Comparison of ENCODE assay signal across 8 cellular contexts in genomic region chr1:78143152-78143551, GRCh38.
DNase-seq lines count a peak whose midpoint lies in the region; ATAC-seq and TF ChIP-seq lines count a peak whose summit lies in the region.

No MANE protein-coding gene starts in this region.

- peak overlapping the region; percentile 86 for H2AFZ ChIP-seq in Loucy (ENCODE audit: low read length)

- H3F3A ChIP-seq in Loucy (ENCODE audit: low read depth): no peaks in the 10 kb centered on the region

- peak overlapping the region; percentile 64 to 95 (median 85) for H3K4me3 Mint-ChIP-seq in immature natural killer cell

- peak overlapping the region; percentile 46 for H3K4me3 ChIP-seq in Loucy (ENCODE audit: low read length, poor library complexity, severe bottlenecking)

- peak overlapping the region; percentile 50 for H3K4me2 ChIP-seq in Loucy (ENCODE audit: low read depth, low read length, poor library complexity, severe bottlenecking)

- no peaks in the 10 kb centered on the region for H3K36me3 Mint-ChIP-seq in immature natural killer cell

- no peaks in the 10 kb centered on the region for H3K36me3 ChIP-seq in Loucy (ENCODE audit: insufficient read depth, low read length)

- peak; percentile 9 to 25 (median 14) for DNase-seq in immature natural killer cell
- no peak for DNase-seq in cerebellar nuclear complex (lab: John Stamatoyannopoulos, UW)
- DNase-seq in AG08395 (ENCODE audit: low spot score): no peak
- DNase-seq in GF-D8 (lab: John Stamatoyannopoulos, UW): no peak
- DNase-seq in NCI-H1105 treated with DMSO at 0.1 percent for 48 hours (lab: John Stamatoyannopoulos, UW): no peak

- no peaks in the 10 kb centered on the region for H3K9me3 ChIP-seq in Loucy (ENCODE audit: insufficient read depth, low read depth, low read length)

- ATAC-seq in GM18502 (IDR thresholded peaks at IDR 0.05; ENCODE audit: poor library complexity, unreplicated experiment): peak; percentile 83
- ATAC-seq in GM21737 (IDR thresholded peaks at IDR 0.05; ENCODE audit: unreplicated experiment): peak; percentile 86

- H3K9ac ChIP-seq in Loucy (ENCODE audit: low read depth, low read length, poor library complexity, severe bottlenecking): no peak overlapping the region

- H4K20me1 ChIP-seq in Loucy (ENCODE audit: insufficient read depth, low read length, poor library complexity, severe bottlenecking): no peaks in the 10 kb centered on the region

- no peaks in the 10 kb centered on the region for H3K79me2 ChIP-seq in Loucy (ENCODE audit: insufficient read depth, low read length)

- peaks cover 11 to 15% of the 10 kb centered on the region in 2 donors for H3K4me1 Mint-ChIP-seq in immature natural killer cell

- no peaks in the 10 kb centered on the region for H3K9me2 ChIP-seq in Loucy (replicated peaks; ENCODE audit: low read depth, low read length)

- H3K27me3 Mint-ChIP-seq in immature natural killer cell (ENCODE audit: low read depth in 3 of 3): peaks cover 2 to 11% (median 2%) of the 10 kb centered on the region in 3 donors

- H3K9me3 Mint-ChIP-seq in immature natural killer cell: no peaks in the 10 kb centered on the region

- H3K27me3 ChIP-seq in Loucy (ENCODE audit: insufficient read depth, low read length, poor library complexity, severe bottlenecking): no peaks in the 10 kb centered on the region

- H3K4me1 ChIP-seq in Loucy (ENCODE audit: insufficient read depth, low read length, poor library complexity, severe bottlenecking): no peaks in the 10 kb centered on the region

- peak overlapping the region; percentile 79 to 94 (median 84) for H3K27ac Mint-ChIP-seq in immature natural killer cell

- TF ChIP-seq CTCF in Loucy (conservative IDR thresholded peaks at IDR 0.05; ENCODE audit: low read length): no peak

Comparison
In these comparisons a context has a peak if more than half of its experiments do, and no peak if none do; other contexts are left out.
1. DNase-seq: peak in immature natural killer cell (3 of 3); none in cerebellar nuclear complex (0 of 2), AG08395 (single experiment), GF-D8 (single experiment) and NCI-H1105 treated with DMSO at 0.1 percent for 48 hours (single experiment).